In genomic region chr16:76207270-76207669, GRCh38 we compare ENCODE assay signal across 12 cellular contexts.
"Had no signal": no experiment of that assay in that cellular context is flagged by ENCODE, and none has a peak within 500 bp of the region (broad histone marks: within the 10 kb centered on the region; RNA-seq: fewer than 3 reads in every experiment).

No MANE protein-coding gene starts in this region.

- H3K4me1 Mint-ChIP-seq: activated B cell treated with CpG ODN at 0.5 μM for 24 hours; activated CD4-positive, alpha-beta T cell treated with anti-CD3 and anti-CD28 coated beads, Interleukin-2, amount 10 ng/mL, durations not matched to agents 24 days and 14 days; memory B cell; stimulated activated naive B cell treated with anti-CD40 and anti-IgM and Interleukin-4, amounts not matched to agents 10 μg/mL and 1 μg/mL and 100 μg/mL, for 72 hours had no signal

- H3K27ac ChIP-seq: left lung, thyroid gland had no signal

- H3K36me3 ChIP-seq: left lung, thyroid gland had no signal

- H3K9me3 ChIP-seq: thyroid gland had no signal

- ATAC-seq: left lung; natural killer cell treated with Interleukin-12 subunit alpha and Interleukin-12 subunit beta and Interleukin-15 and Interleukin-18, amount 100 ng/mL, for 72 hours; stimulated activated naive B cell treated with anti-CD40 and anti-IgM and Interleukin-4, amounts not matched to agents 10 μg/mL and 1 μg/mL and 100 μg/mL, for 72 hours had no signal

- H3K36me3 Mint-ChIP-seq: memory B cell; stimulated activated naive B cell treated with anti-CD40 and anti-IgM and Interleukin-4, amounts not matched to agents 10 μg/mL and 1 μg/mL and 100 μg/mL, for 72 hours had no signal

- H3K9me3 Mint-ChIP-seq: activated CD4-positive, alpha-beta T cell treated with anti-CD3 and anti-CD28 coated beads, Interleukin-2, amount 10 ng/mL, durations not matched to agents 24 days and 14 days had no signal

- H3K27me3 ChIP-seq: left lung, thyroid gland had no signal

- H3K4me3 ChIP-seq: left lung, thyroid gland had no signal

- H3K27ac Mint-ChIP-seq: activated B cell treated with CpG ODN at 0.5 μM for 24 hours; activated CD4-positive, alpha-beta T cell treated with anti-CD3 and anti-CD28 coated beads, Interleukin-2, amount 10 ng/mL, durations not matched to agents 24 days and 14 days; memory B cell; natural killer cell treated with Interleukin-12 subunit alpha and Interleukin-12 subunit beta and Interleukin-15 and Interleukin-18, amount 100 ng/mL, for 72 hours; stimulated activated naive B cell treated with anti-CD40 and anti-IgM and Interleukin-4, amounts not matched to agents 10 μg/mL and 1 μg/mL and 100 μg/mL, for 72 hours had no signal

- DNase-seq: activated B cell treated with CpG ODN at 0.5 μM for 24 hours; activated CD4-positive, alpha-beta T cell treated with anti-CD3 and anti-CD28 coated beads, Interleukin-2, amount 10 ng/mL, durations not matched to agents 24 days and 14 days; activated naive CD4-positive, alpha-beta T cell; kidney; left lung; occipital lobe; stimulated activated CD4-positive, alpha-beta T cell treated with anti-CD3 and anti-CD28 coated beads, Interleukin-15, amount 100 ng/mL, for 24 hours; stimulated activated CD4-positive, alpha-beta T cell treated with anti-CD3 and anti-CD28 coated beads, Interleukin-4, amount 100 ng/mL, for 1 hour; stimulated activated naive B cell treated with anti-CD40 and anti-IgM and Interleukin-4, amounts not matched to agents 10 μg/mL and 1 μg/mL and 100 μg/mL, for 72 hours; thyroid gland had no signal

- H3K4me3 Mint-ChIP-seq: activated B cell treated with CpG ODN at 0.5 μM for 24 hours; activated CD4-positive, alpha-beta T cell treated with anti-CD3 and anti-CD28 coated beads, Interleukin-2, amount 10 ng/mL, durations not matched to agents 24 days and 14 days; memory B cell; natural killer cell treated with Interleukin-12 subunit alpha and Interleukin-12 subunit beta and Interleukin-15 and Interleukin-18, amount 100 ng/mL, for 72 hours; stimulated activated naive B cell treated with anti-CD40 and anti-IgM and Interleukin-4, amounts not matched to agents 10 μg/mL and 1 μg/mL and 100 μg/mL, for 72 hours had no signal

- H3K4me1 ChIP-seq: left lung, thyroid gland had no signal

- H3K27me3 Mint-ChIP-seq: activated B cell treated with CpG ODN at 0.5 μM for 24 hours; activated CD4-positive, alpha-beta T cell treated with anti-CD3 and anti-CD28 coated beads, Interleukin-2, amount 10 ng/mL, durations not matched to agents 24 days and 14 days; memory B cell; natural killer cell treated with Interleukin-12 subunit alpha and Interleukin-12 subunit beta and Interleukin-15 and Interleukin-18, amount 100 ng/mL, for 72 hours; stimulated activated naive B cell treated with anti-CD40 and anti-IgM and Interleukin-4, amounts not matched to agents 10 μg/mL and 1 μg/mL and 100 μg/mL, for 72 hours had no signal
